ENCODE assay signal across 14 cellular contexts in genomic region chr6:155955038-155955437, GRCh38.
"Had no signal": no experiment of that assay in that cellular context is flagged by ENCODE, and none has a peak within 500 bp of the region (broad histone marks: within the 10 kb centered on the region; RNA-seq: fewer than 3 reads in every experiment).

No MANE protein-coding gene starts in this region.

- H3K36me3 ChIP-seq: ovary, right lobe of liver, thoracic aorta, upper lobe of right lung had no signal

- H3K4me1 Mint-ChIP-seq: activated naive CD4-positive, alpha-beta T cell treated with anti-CD3 and anti-CD28 coated beads, Interleukin-2, amount 10 ng/mL, durations not matched to agents 7 days and 5 days had no signal

- H3K4me3 Mint-ChIP-seq: activated CD4-positive, alpha-beta memory T cell treated with anti-CD3 and anti-CD28 coated beads for 36 hours; activated naive CD4-positive, alpha-beta T cell treated with anti-CD3 and anti-CD28 coated beads, Interleukin-2, amount 10 ng/mL, durations not matched to agents 7 days and 5 days; activated T-cell treated with anti-CD3 and anti-CD28 coated beads, Interleukin-2, amount 50 U/mL, for 24 hours; effector memory CD8-positive, alpha-beta T cell had no signal

- H3K9me3 ChIP-seq: ovary, right lobe of liver, thoracic aorta, upper lobe of right lung had no signal

- H3K27ac Mint-ChIP-seq: activated CD4-positive, alpha-beta memory T cell treated with anti-CD3 and anti-CD28 coated beads for 36 hours; activated naive CD4-positive, alpha-beta T cell treated with anti-CD3 and anti-CD28 coated beads, Interleukin-2, amount 10 ng/mL, durations not matched to agents 7 days and 5 days; activated T-cell treated with anti-CD3 and anti-CD28 coated beads, Interleukin-2, amount 50 U/mL, for 24 hours; effector memory CD8-positive, alpha-beta T cell had no signal

- H3K27me3 ChIP-seq: ovary, right lobe of liver, upper lobe of right lung had no signal

- H3K4me2 ChIP-seq: smooth muscle cell had no signal

- H3K27me3 Mint-ChIP-seq: activated naive CD4-positive, alpha-beta T cell treated with anti-CD3 and anti-CD28 coated beads, Interleukin-2, amount 10 ng/mL, durations not matched to agents 7 days and 5 days; activated T-cell treated with anti-CD3 and anti-CD28 coated beads, Interleukin-2, amount 50 U/mL, for 24 hours had no signal

- H3K27ac ChIP-seq: epithelial cell of prostate, ovary, right lobe of liver, thoracic aorta, upper lobe of right lung had no signal

- H3K4me1 ChIP-seq: right lobe of liver, upper lobe of right lung had no signal

- H3K4me3 ChIP-seq: ovary, right lobe of liver, smooth muscle cell, thoracic aorta, upper lobe of right lung had no signal

- DNase-seq: activated CD4-positive, alpha-beta memory T cell treated with anti-CD3 and anti-CD28 coated beads for 36 hours; activated naive CD4-positive, alpha-beta T cell treated with anti-CD3 and anti-CD28 coated beads, Interleukin-2, amount 10 ng/mL, durations not matched to agents 7 days and 5 days; activated T-cell treated with anti-CD3 and anti-CD28 coated beads, Interleukin-2, amount 50 U/mL, for 24 hours; dermis blood vessel endothelial cell; effector memory CD8-positive, alpha-beta T cell; head of caudate nucleus; kidney glomerular epithelial cell; midbrain; ovary; right lobe of liver; upper lobe of right lung had no signal

- H3K9me3 Mint-ChIP-seq: activated naive CD4-positive, alpha-beta T cell treated with anti-CD3 and anti-CD28 coated beads, Interleukin-2, amount 10 ng/mL, durations not matched to agents 7 days and 5 days; activated T-cell treated with anti-CD3 and anti-CD28 coated beads, Interleukin-2, amount 50 U/mL, for 24 hours had no signal

- H3K36me3 Mint-ChIP-seq: activated CD4-positive, alpha-beta memory T cell treated with anti-CD3 and anti-CD28 coated beads for 36 hours; activated naive CD4-positive, alpha-beta T cell treated with anti-CD3 and anti-CD28 coated beads, Interleukin-2, amount 10 ng/mL, durations not matched to agents 7 days and 5 days had no signal
